11 cellular contexts compared by ENCODE assay signal in genomic region chr2:70511986-70512729, GRCh38. TPM values are rescaled to one million over a fixed set of nuclear protein-coding genes. Genes with fewer than 3 reads are reported as not detected.
"Had no signal": no experiment of that assay in that cellular context is flagged by ENCODE, and none has a peak within 500 bp of the region (broad histone marks: within the 10 kb centered on the region; RNA-seq: fewer than 3 reads in every experiment).

No MANE protein-coding gene starts in this region.

- H3K36me3 ChIP-seq: left lung had no signal

- ATAC-seq: activated CD8-positive, alpha-beta T cell treated with anti-CD3 and anti-CD28 coated beads, Interleukin-2, amount 10 ng/mL, durations not matched to agents 7 days and 5 days; activated T-helper 17 cell treated with anti-CD3 and anti-CD28 coated beads, Interleukin-2, amount 50 U/mL, for 72 hours; effector memory CD8-positive, alpha-beta T cell; left lung had no signal

- H3K9me3 ChIP-seq: left lung had no signal

- DNase-seq: activated CD4-positive, alpha-beta T cell treated with anti-CD3 and anti-CD28 coated beads for 4 hours; activated CD8-positive, alpha-beta T cell treated with anti-CD3 and anti-CD28 coated beads, Interleukin-2, amount 10 ng/mL, durations not matched to agents 7 days and 5 days; activated naive CD4-positive, alpha-beta T cell treated with anti-CD3 and anti-CD28 coated beads for 36 hours; effector memory CD8-positive, alpha-beta T cell; glutamatergic neuron; left lung; stimulated activated CD4-positive, alpha-beta T cell treated with anti-CD3 and anti-CD28 coated beads, Interleukin-15, amount 100 ng/mL, for 24 hours; T1000 had no signal

- H3K27ac ChIP-seq: coronary artery, left lung had no signal

- H3K27me3 ChIP-seq: left lung had no signal

- H3K4me3 ChIP-seq: coronary artery, left lung had no signal

RNA-seq across cellular contexts. Expression of gene TGFA, which starts 41.5 kb away (rescaled TPM):
- total RNA-seq: fibroblast of villous mesenchyme had no signal
